Comparison of ENCODE assay signal across 15 cellular contexts in genomic region chrX:375181-376036, GRCh38. TPM values are rescaled to one million over a fixed set of nuclear protein-coding genes. Genes with fewer than 3 reads are reported as not detected.
A peak's percentile ranks its signal among the peaks of the same experiment; 100 is the strongest.
DNase-seq lines count a peak whose midpoint lies in the region; ATAC-seq and TF ChIP-seq lines count a peak whose summit lies in the region.
"Had no signal": no experiment of that assay in that cellular context is flagged by ENCODE, and none has a peak within 500 bp of the region (broad histone marks: within the 10 kb centered on the region; RNA-seq: fewer than 3 reads in every experiment).

No MANE protein-coding gene starts in this region.

- H3K4me3 ChIP-seq in SK-N-SH (ENCODE audit: low read depth in 2 of 2, low read length in 1 of 2) (no peak overlapping the region), gastrocnemius medialis (no peak overlapping the region)
- H3K4me3 ChIP-seq: left lung had no signal

- no peaks in the 10 kb centered on the region for H3K9me3 ChIP-seq in SK-N-SH
- no peaks in the 10 kb centered on the region for H3K9me3 ChIP-seq in gastrocnemius medialis
- H3K9me3 ChIP-seq: left lung, tibial nerve had no signal

- H3K4me3 Mint-ChIP-seq in effector memory CD8-positive, alpha-beta T cell, result peak overlapping the region; percentile 66 to 78
- peak overlapping the region; percentile 80 for H3K4me3 Mint-ChIP-seq in neural crest cell

- H3K36me3 ChIP-seq in SK-N-SH (replicated peaks in 1 of 2; ENCODE audit: control insufficient read depth in 1 of 2, insufficient read depth in 2 of 2, low read length in 1 of 2) (no peaks in the 10 kb centered on the region), gastrocnemius medialis (no peaks in the 10 kb centered on the region)
- H3K36me3 ChIP-seq: left lung had no signal

- DNase-seq in SK-N-SH (no peak), LoVo (ENCODE audit: low spot score) (peak; percentile 29), neural crest cell (ENCODE audit: low read depth, low spot score) (no peak), NCI-H1436 treated with DMSO at 0.1 percent for 48 hours (lab: John Stamatoyannopoulos, UW) (no peak), gastrocnemius medialis (no peak)
- no peak for DNase-seq in effector memory CD8-positive, alpha-beta T cell
- DNase-seq: COR-L47; effector memory CD4-positive, alpha-beta T cell; left lung; T-helper 9 cell had no signal

- H3F3A ChIP-seq in SK-N-SH (replicated peaks; ENCODE audit: insufficient read depth), result no peaks in the 10 kb centered on the region

- no peaks in the 10 kb centered on the region for H3K9me2 ChIP-seq in SK-N-SH

- peaks cover 22% of the 10 kb centered on the region; the same call in 1 of the 2 replicates for H3K79me2 ChIP-seq in SK-N-SH (ENCODE audit: insufficient read depth)

- H3K27ac Mint-ChIP-seq in effector memory CD8-positive, alpha-beta T cell, result no peak overlapping the region
- no peak overlapping the region for H3K27ac Mint-ChIP-seq in neural crest cell (ENCODE audit: unreplicated experiment)

- POLR2A ChIA-PET in SK-N-SH (lab: Yijun Ruan, JAX), result no interaction called here

- no peaks in the 10 kb centered on the region for H3K9me3 Mint-ChIP-seq in effector memory CD8-positive, alpha-beta T cell
- no peaks in the 10 kb centered on the region for H3K9me3 Mint-ChIP-seq in neural crest cell

- CTCF ChIA-PET in SK-N-SH (lab: Yijun Ruan, JAX), result no interaction called here

- TF ChIP-seq POLR2A in gastrocnemius medialis (IDR thresholded peaks at IDR 0.05), result no peak

- H3K4me1 ChIP-seq in SK-N-SH (ENCODE audit: control insufficient read depth in 1 of 2, insufficient read depth in 2 of 2, low read depth in 1 of 2, low read length in 1 of 2) (no peaks in the 10 kb centered on the region; a peak in 1 of 4 replicates), gastrocnemius medialis (peaks cover 15 to 19% of the 10 kb centered on the region in 2 donors)

- H2AFZ ChIP-seq in SK-N-SH (ENCODE audit: low read depth), result no peak overlapping the region

- in situ Hi-C loops in gastrocnemius medialis (cut with MboI; ENCODE audit: low sequenced_read_pairs in 4 of 4), result no loop called here

- H3K36me3 Mint-ChIP-seq in effector memory CD8-positive, alpha-beta T cell (ENCODE audit: insufficient read depth), result no peaks in the 10 kb centered on the region
- no peaks in the 10 kb centered on the region for H3K36me3 Mint-ChIP-seq in neural crest cell (ENCODE audit: low read depth)

- H3K27ac ChIP-seq in SK-N-SH (ENCODE audit: low read depth in 2 of 2, low read length in 1 of 2) (no peak overlapping the region), gastrocnemius medialis (no peak overlapping the region)
- H3K27ac ChIP-seq: 22Rv1, left lung, tibial nerve had no signal

- H3K4me1 Mint-ChIP-seq in effector memory CD8-positive, alpha-beta T cell (ENCODE audit: low read depth in 2 of 2), result peaks cover 24 to 50% of the 10 kb centered on the region in 2 donors
- peaks cover 27% of the 10 kb centered on the region for H3K4me1 Mint-ChIP-seq in neural crest cell

- TF ChIP-seq CTCF in SK-N-SH (IDR thresholded peaks at IDR 0.05), result no peak
- no peak for TF ChIP-seq CTCF in neural crest cell (conservative IDR thresholded peaks at IDR 0.05)
- no peak for TF ChIP-seq CTCF in gastrocnemius medialis (IDR thresholded peaks at IDR 0.05 in 4 of 5, conservative IDR thresholded peaks at IDR 0.05 in 1 of 5)

- H3K27me3 ChIP-seq in SK-N-SH (ENCODE audit: insufficient read depth) (no peaks in the 10 kb centered on the region), gastrocnemius medialis (no peaks in the 10 kb centered on the region)

- peaks cover 10% of the 10 kb centered on the region; the same call in 1 of the 2 replicates for H4K20me1 ChIP-seq in SK-N-SH (ENCODE audit: insufficient read depth)

- no peak overlapping the region for H3K9ac ChIP-seq in SK-N-SH

- 89% methylated on average over 18 of the region's 38 CpGs for WGBS in SK-N-SH (ENCODE audit: low lambda C conversion rate)

- no peak for TF ChIP-seq EP300 in SK-N-SH (IDR thresholded peaks at IDR 0.05; ENCODE audit: borderline replicate concordance in 1 of 2, low read depth in 1 of 2, low read length in 1 of 2)

- ATAC-seq in SK-N-SH treated with all-trans-retinoic acid at 6 μM for 48 hours, result no peak
- no peak for ATAC-seq in effector memory CD8-positive, alpha-beta T cell (replicated peaks)
- no peak for ATAC-seq in HG02642 (IDR thresholded peaks at IDR 0.05; ENCODE audit: poor library complexity, unreplicated experiment)
- no peak for ATAC-seq in gastrocnemius medialis
- ATAC-seq: left lung, Panc1 had no signal

- H3K27me3 Mint-ChIP-seq in effector memory CD8-positive, alpha-beta T cell, result peaks cover 43 to 55% of the 10 kb centered on the region in 2 donors
- H3K27me3 Mint-ChIP-seq in neural crest cell (ENCODE audit: low read depth), result peaks cover 39% of the 10 kb centered on the region

- intact Hi-C loops in gastrocnemius medialis (cut with DNase I; ENCODE audit: low total_unique reads), result no loop called here

- peak overlapping the region; percentile 28; the same call in 1 of the 2 replicates for H3K4me2 ChIP-seq in SK-N-SH

- no peak for TF ChIP-seq RAD21 in SK-N-SH (IDR thresholded peaks at IDR 0.05; ENCODE audit: low read length)

TF ChIP-seq in SK-N-SH, 30 proteins besides CTCF, POLR2A, EP300 and RAD21 (continues in another document):
- TF ChIP-seq IRF3 (IDR thresholded peaks at IDR 0.05; ENCODE audit: low read depth, low read length) (no peak), NRF1 (IDR thresholded peaks at IDR 0.05; ENCODE audit: low read depth, low read length) (no peak), SMC3 (IDR thresholded peaks at IDR 0.05; ENCODE audit: low read depth, low read length) (no peak), FOXM1 (IDR thresholded peaks at IDR 0.05; ENCODE audit: low read depth) (no peak), MAX (IDR thresholded peaks at IDR 0.05; ENCODE audit: low read depth) (no peak)

TF ChIP-seq in SK-N-SH treated with all-trans-retinoic acid at 6 μM for 48 hours, 23 proteins besides CTCF, POLR2A, EP300 and RAD21:
- TF ChIP-seq PPARA (CRISPR knock-in tag; IDR thresholded peaks at IDR 0.05; ENCODE audit: borderline replicate concordance), result no peak
- TF ChIP-seq ISL1 (CRISPR knock-in tag; IDR thresholded peaks at IDR 0.05), result no peak
- no peak for TF ChIP-seq TOX (CRISPR knock-in tag; IDR thresholded peaks at IDR 0.05; ENCODE audit: borderline replicate concordance)
- TF ChIP-seq OSR1 (CRISPR knock-in tag; IDR thresholded peaks at IDR 0.05), result no peak
- no peak for TF ChIP-seq ZNF8 (CRISPR knock-in tag; IDR thresholded peaks at IDR 0.05)
- TF ChIP-seq ZC3H10 (CRISPR knock-in tag; IDR thresholded peaks at IDR 0.05), result no peak
- TF ChIP-seq ZNF70 (CRISPR knock-in tag; IDR thresholded peaks at IDR 0.05), result no peak
- TF ChIP-seq ZNF565 (CRISPR knock-in tag; conservative IDR thresholded peaks at IDR 0.05; ENCODE audit: low read depth), result no peak
- TF ChIP-seq TSHZ2 (CRISPR knock-in tag; IDR thresholded peaks at IDR 0.05), result no peak
- no peak for TF ChIP-seq PATZ1 (CRISPR knock-in tag; IDR thresholded peaks at IDR 0.05; ENCODE audit: borderline replicate concordance)
- no peak for TF ChIP-seq ZFP30 (CRISPR knock-in tag; IDR thresholded peaks at IDR 0.05)
- no peak for TF ChIP-seq CSDC2 (CRISPR knock-in tag; IDR thresholded peaks at IDR 0.05)

RNA-seq across cellular contexts. Expression of gene PPP2R3B, which starts 11.3 kb away (rescaled TPM):
- polyA plus RNA-seq in SK-N-SH (2012; rRNA removed), result 18.9 and 19.4 TPM in 2 replicates
- polyA plus RNA-seq in SK-N-SH (2012; cell fraction: cytosol; rRNA removed), result 7.3 and 11.6 TPM in 2 replicates
- 83.6 and 106 TPM in 2 replicates for polyA plus RNA-seq in SK-N-SH (2012; cell fraction: nucleus; rRNA removed)
- total RNA-seq in neural crest cell, result 88.4 and 96.5 TPM in 2 replicates
- total RNA-seq in gastrocnemius medialis, result 100 to 1,000 TPM in 1 of 4 donors, 10 to 100 TPM in 3; 53.8 to 103 (median 69.4) TPM

RNA-seq across cellular contexts. Expression of gene GTPBP6, which starts 56.8 kb away (rescaled TPM):
- polyA plus RNA-seq in SK-N-SH (2012; rRNA removed), result 39.8 and 47.3 TPM in 2 replicates
- 19.6 and 31.2 TPM in 2 replicates for polyA plus RNA-seq in SK-N-SH (2012; cell fraction: cytosol; rRNA removed)
- 39.2 and 49.4 TPM in 2 replicates for polyA plus RNA-seq in SK-N-SH (2012; cell fraction: nucleus; rRNA removed)
- total RNA-seq in neural crest cell (81.3 and 81.9 TPM in 2 replicates), gastrocnemius medialis (10 to 100 TPM; 40.1 to 79.4 (median 46.9) TPM)
